Comparison of ENCODE assay signal across 8 cellular contexts in the genomic region with DNA sequence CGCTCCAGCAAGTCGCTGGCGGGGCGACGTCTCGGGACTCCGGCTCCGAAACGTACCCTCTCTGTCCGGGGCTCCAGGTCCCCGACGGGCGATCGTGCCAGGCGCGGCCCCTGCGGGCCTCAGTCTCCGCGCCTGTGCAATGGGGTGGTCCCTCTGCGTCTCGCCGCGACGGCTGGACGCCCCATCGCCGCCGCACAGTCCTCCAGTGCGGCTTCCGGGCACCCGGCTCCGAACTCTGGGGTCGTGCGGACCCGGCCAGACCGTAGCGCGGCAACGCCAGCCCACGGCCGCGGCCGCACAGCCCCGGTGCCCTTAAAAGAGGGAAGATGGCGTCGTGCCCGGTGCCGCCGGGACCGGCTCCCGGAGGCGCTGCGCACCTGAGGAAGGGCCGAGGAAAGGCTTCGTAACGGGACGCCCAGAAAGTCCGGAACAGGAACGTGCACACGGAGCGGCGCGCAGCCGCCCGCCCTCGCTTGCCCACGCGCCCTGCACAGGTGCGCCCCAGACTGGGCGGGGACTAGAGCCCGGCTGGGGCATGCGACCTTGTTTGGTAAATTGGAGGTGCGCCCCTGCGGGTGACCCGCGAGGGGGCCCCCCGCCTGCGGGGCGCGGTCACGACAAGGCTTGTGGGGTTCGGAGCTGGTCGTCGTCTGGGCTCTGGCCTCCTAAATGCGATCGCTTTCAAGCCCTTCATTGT. TPM values are rescaled to one million over a fixed set of nuclear protein-coding genes. Genes with fewer than 3 reads are reported as not detected.
DNase-seq lines count a peak whose midpoint lies in the region; ATAC-seq and TF ChIP-seq lines count a peak whose summit lies in the region.

No MANE protein-coding gene starts in this region.

- H3K9me3 Mint-ChIP-seq in activated T-cell treated with anti-CD3 and anti-CD28 coated beads, Interleukin-2, amount 50 U/mL, for 24 hours, result no peaks in the 10 kb centered on the region

- H3K4me3 ChIP-seq in psoas muscle, result peak overlapping the region; percentile 71

- H3K27me3 ChIP-seq in psoas muscle (ENCODE audit: insufficient read depth in 3 of 3, low read length in 2 of 3), result peaks cover 0 to 70% (median 17%) of the 10 kb centered on the region in 3 donors

- intact Hi-C loops in psoas muscle (cut with DNase I), result no loop called here

- H3K4me1 ChIP-seq in psoas muscle, result peaks cover 12% of the 10 kb centered on the region

- H3K36me3 Mint-ChIP-seq in activated T-cell treated with anti-CD3 and anti-CD28 coated beads, Interleukin-2, amount 50 U/mL, for 24 hours (ENCODE audit: low read depth), result no peaks in the 10 kb centered on the region

- WGBS in psoas muscle, 3 donors, result 3 to 5% (median 4%) methylated on average over 66 to 86 of the region's 86 CpGs

- TF ChIP-seq CTCF in GM13976 (IDR thresholded peaks at IDR 0.05; ENCODE audit: borderline replicate concordance, control extremely low read depth, extremely low read depth, insufficient read depth, missing control alignments) (no peak), psoas muscle (IDR thresholded peaks at IDR 0.05) (no peak)

- in situ Hi-C loops in GM13976 (cut with MboI; ENCODE audit: low sequenced_read_pairs, unreplicated experiment), result no loop called here

- ATAC-seq in psoas muscle, result peak; percentile 36 to 50 (median 38)
- ATAC-seq in GM18867 (IDR thresholded peaks at IDR 0.05; ENCODE audit: unreplicated experiment), result no peak
- no peak for ATAC-seq in GM21786 (IDR thresholded peaks at IDR 0.05; ENCODE audit: unreplicated experiment)

- peaks cover 8% of the 10 kb centered on the region for H3K27me3 Mint-ChIP-seq in activated T-cell treated with anti-CD3 and anti-CD28 coated beads, Interleukin-2, amount 50 U/mL, for 24 hours

- H3K27ac Mint-ChIP-seq in activated T-cell treated with anti-CD3 and anti-CD28 coated beads, Interleukin-2, amount 50 U/mL, for 24 hours, result no peak overlapping the region

- H3K4me3 Mint-ChIP-seq in activated T-cell treated with anti-CD3 and anti-CD28 coated beads, Interleukin-2, amount 50 U/mL, for 24 hours, result peak overlapping the region; percentile 65

- peaks cover 7% of the 10 kb centered on the region for H3K4me1 Mint-ChIP-seq in activated T-cell treated with anti-CD3 and anti-CD28 coated beads, Interleukin-2, amount 50 U/mL, for 24 hours (ENCODE audit: low read depth)

- H3K27ac ChIP-seq in psoas muscle, result no peak overlapping the region

- H3K9me3 ChIP-seq in psoas muscle, result no peaks in the 10 kb centered on the region

- no peaks in the 10 kb centered on the region for H3K36me3 ChIP-seq in psoas muscle (ENCODE audit: insufficient read depth in 1 of 2, low read depth in 1 of 2)

- DNase-seq in GM13976 (ENCODE audit: low spot score), result peak; percentile 60
- peak; percentile 12 for DNase-seq in MV-4-11 (lab: John Stamatoyannopoulos, UW)
- peak; percentile 66 for DNase-seq in activated T-cell treated with anti-CD3 and anti-CD28 coated beads, Interleukin-2, amount 50 U/mL, for 24 hours
- peak; percentile 77 for DNase-seq in germinal center (ENCODE audit: low spot score)
- no peak for DNase-seq in psoas muscle
- DNase-seq in kidney glomerular epithelial cell (lab: John Stamatoyannopoulos, UW), result no peak

RNA-seq across cellular contexts. Expression of a gene that starts 0.5 kb away (rescaled TPM):
- total RNA-seq in psoas muscle, result not detected
- not detected for polyA plus RNA-seq in psoas muscle

RNA-seq across cellular contexts. Expression of a gene that starts 21.9 kb away (rescaled TPM):
- 1 to 10 TPM; 1.2 to 3.0 (median 2.0) TPM for total RNA-seq in psoas muscle
- polyA plus RNA-seq in psoas muscle, result 1 to 10 TPM; 1.9 to 4.9 (median 3.8) TPM

RNA-seq across cellular contexts. Expression of a gene that starts 32.1 kb away (rescaled TPM):
- 10 to 100 TPM; 14.8 to 21.7 (median 16.9) TPM for total RNA-seq in psoas muscle
- polyA plus RNA-seq in psoas muscle, result 10 to 100 TPM; 21.9 to 33.4 (median 23.4) TPM

RNA-seq across cellular contexts. Expression of a gene that starts 40.3 kb away (rescaled TPM):
- 10 to 100 TPM; 35.8 to 69.9 (median 59.5) TPM for total RNA-seq in psoas muscle
- 100 to 1,000 TPM in 2 of 3 donors, 10 to 100 TPM in 1; 74.8 to 148 (median 101) TPM for polyA plus RNA-seq in psoas muscle

Comparison
In these comparisons a context has a peak if more than half of its experiments do, and no peak if none do; other contexts are left out.
1. DNase-seq: peak in GM13976 (single experiment), MV-4-11 (single experiment), activated T-cell treated with anti-CD3 and anti-CD28 coated beads, Interleukin-2, amount 50 U/mL, for 24 hours (single experiment) and germinal center (single experiment); none in psoas muscle (0 of 2) and kidney glomerular epithelial cell (single experiment).
2. ATAC-seq: peak in psoas muscle (4 of 4); none in GM18867 (single experiment) and GM21786 (single experiment).